In genomic region chr1:200954434-200954833, GRCh38 we compare ENCODE assay signal across 22 cellular contexts. TPM values are rescaled to one million over a fixed set of nuclear protein-coding genes. Genes with fewer than 3 reads are reported as not detected.
DNase-seq lines count a peak whose midpoint lies in the region; ATAC-seq, FAIRE-seq and TF ChIP-seq lines count a peak whose summit lies in the region.
"Had no signal": no experiment of that assay in that cellular context is flagged by ENCODE, and none has a peak within 500 bp of the region (broad histone marks: within the 10 kb centered on the region; RNA-seq: fewer than 3 reads in every experiment).

No MANE protein-coding gene starts in this region.

- H3K27me3 ChIP-seq in endodermal cell (ENCODE audit: control insufficient read depth, insufficient read depth, low read length, poor library complexity, severe bottlenecking) (no peaks in the 10 kb centered on the region), pancreas (no peaks in the 10 kb centered on the region)
- H3K27me3 ChIP-seq: BLaER1 had no signal

- 87 to 94% methylated on average over 3 of the region's 3 CpGs for WGBS in endodermal cell (ENCODE audit: insufficient coverage in 1 of 2, insufficient read length in 1 of 2), 2 experiments
- WGBS in pancreas, 2 donors = 41 to 55% methylated on average over 3 of the region's 3 CpGs

- no peak overlapping the region for H3K9ac ChIP-seq in endodermal cell (ENCODE audit: extremely low read depth, low read length, poor library complexity, severe bottlenecking)
- H3K9ac ChIP-seq: BLaER1 had no signal

- no peak for TF ChIP-seq POLR2A in GM12891 (IDR thresholded peaks at IDR 0.05; ENCODE audit: low read depth, low read length)

- peak; percentile 16 for FAIRE-seq in GM12891 (lab: Jason Lieb, UNC)
- FAIRE-seq in pancreas (lab: Jason Lieb, UNC) = no peak
- FAIRE-seq: A204.1, G401.6, GM19239 had no signal

- peak; percentile 78 to 91 (median 82) for ATAC-seq in pancreas
- ATAC-seq: CD8-positive, alpha-beta T cell; GM23338; HCT116 had no signal

- H3K36me3 ChIP-seq in endodermal cell (ENCODE audit: control insufficient read depth, insufficient read depth, low read length) (no peaks in the 10 kb centered on the region), pancreas (no peaks in the 10 kb centered on the region)
- H3K36me3 ChIP-seq: BLaER1 had no signal

- H3K27ac Mint-ChIP-seq in endodermal cell (no peak overlapping the region), chondrocyte (ENCODE audit: unreplicated experiment) (no peak overlapping the region)
- H3K27ac Mint-ChIP-seq: B cell; CD4-positive, CD25-positive, alpha-beta regulatory T cell; CD8-positive, alpha-beta T cell; GM23338 had no signal

- no peaks in the 10 kb centered on the region for H3K9me3 ChIP-seq in endodermal cell (ENCODE audit: control insufficient read depth, low read length)
- H3K9me3 ChIP-seq in pancreas = no peaks in the 10 kb centered on the region
- H3K9me3 ChIP-seq: BLaER1, Caco-2 had no signal

- no peaks in the 10 kb centered on the region for H3K9me3 Mint-ChIP-seq in endodermal cell
- no peaks in the 10 kb centered on the region for H3K9me3 Mint-ChIP-seq in chondrocyte (ENCODE audit: low read depth)
- H3K9me3 Mint-ChIP-seq: CD4-positive, CD25-positive, alpha-beta regulatory T cell; CD8-positive, alpha-beta T cell; GM23338; H9 had no signal

- H3K36me3 Mint-ChIP-seq in endodermal cell (ENCODE audit: low read depth) = no peaks in the 10 kb centered on the region
- peaks cover 1% of the 10 kb centered on the region for H3K36me3 Mint-ChIP-seq in chondrocyte (ENCODE audit: low read depth)
- H3K36me3 Mint-ChIP-seq: CD4-positive, CD25-positive, alpha-beta regulatory T cell; CD8-positive, alpha-beta T cell had no signal

- intact Hi-C loops in pancreas (cut with DNase I) = no loop called here

- DNase-seq in activated effector memory CD4-positive, alpha-beta T cell treated with anti-CD3 and anti-CD28 coated beads, Interleukin-2, amount 50 U/mL, for 16 hours = peak; percentile 1
- no peak for DNase-seq in activated effector memory CD4-positive, alpha-beta T cell treated with Interleukin-2 at 50 U/mL for 16 hours
- no peak for DNase-seq in GM12891 (ENCODE audit: insufficient read length, low spot score)
- peak; percentile 12 for DNase-seq in endodermal cell
- peak in 1 of 6 donors; percentile 15 for DNase-seq in pancreas
- no peak for DNase-seq in chondrocyte (ENCODE audit: low spot score)
- no peak for DNase-seq in epidermal melanocyte (ENCODE audit: insufficient read length, low spot score)
- DNase-seq: Caco-2; CD4-positive, CD25-positive, alpha-beta regulatory T cell; CD8-positive, alpha-beta T cell; DMS153; DND-41; H9 had no signal

- H3K27ac ChIP-seq in endodermal cell (ENCODE audit: low read depth, low read length) (no peak overlapping the region), pancreas (no peak overlapping the region)
- H3K27ac ChIP-seq: 22Rv1, BLaER1, C4-2B had no signal

- H3K4me3 ChIP-seq in endodermal cell (ENCODE audit: low read length) (no peak overlapping the region), pancreas (no peak overlapping the region)
- H3K4me3 ChIP-seq: BLaER1, GM23338 had no signal

- H3K4me1 Mint-ChIP-seq in endodermal cell = peaks cover 17% of the 10 kb centered on the region
- no peaks in the 10 kb centered on the region for H3K4me1 Mint-ChIP-seq in chondrocyte (ENCODE audit: low read depth)
- H3K4me1 Mint-ChIP-seq: B cell; CD4-positive, CD25-positive, alpha-beta regulatory T cell had no signal

- H3K27me3 Mint-ChIP-seq in endodermal cell (ENCODE audit: insufficient read depth) (no peaks in the 10 kb centered on the region), chondrocyte (ENCODE audit: low read depth) (peaks cover 3% of the 10 kb centered on the region)

- H3K4me3 Mint-ChIP-seq in endodermal cell (no peak overlapping the region), chondrocyte (ENCODE audit: unreplicated experiment) (no peak overlapping the region)
- H3K4me3 Mint-ChIP-seq: B cell; CD4-positive, CD25-positive, alpha-beta regulatory T cell; CD8-positive, alpha-beta T cell; GM23338; H9 had no signal

- H3K4me1 ChIP-seq in endodermal cell (ENCODE audit: control insufficient read depth, insufficient read depth, low read length) (peaks cover 4% of the 10 kb centered on the region), pancreas (no peaks in the 10 kb centered on the region)
- H3K4me1 ChIP-seq: Caco-2 had no signal

- TF ChIP-seq CTCF in endodermal cell (conservative IDR thresholded peaks at IDR 0.05) (no peak), pancreas (IDR thresholded peaks at IDR 0.05) (no peak), chondrocyte (IDR thresholded peaks at IDR 0.05) (no peak)

TF ChIP-seq in GM12891, 5 proteins besides CTCF, POLR2A, EP300 and RAD21:
- TF ChIP-seq TAF1 (IDR thresholded peaks at IDR 0.05; ENCODE audit: low read depth, low read length) (no peak), PAX5 (IDR thresholded peaks at IDR 0.05; ENCODE audit: insufficient read depth, low read length, severe bottlenecking) (no peak), SPI1 (IDR thresholded peaks at IDR 0.05; ENCODE audit: low read depth, low read length) (no peak)

RNA-seq across cellular contexts. Expression of gene INAVA, which starts 59.7 kb away (rescaled TPM):
- 4.5 TPM for polyA plus RNA-seq in GM12891 (2012; ENCODE audit: low read depth, missing spikeins)
- 10 to 100 TPM; 59.5 to 61.5 TPM for total RNA-seq in endodermal cell
- polyA plus RNA-seq in endodermal cell (2013, experiment 1 of 2) = 27.8 TPM
- polyA plus RNA-seq in endodermal cell (2013, experiment 2 of 2) = 26.1 TPM
- 10 to 100 TPM in 4 of 6 donors, 1 to 10 TPM in 2; 5.0 to 26.6 (median 12.9) TPM for total RNA-seq in pancreas
- 10 to 100 TPM; 13.1 to 17.8 TPM for polyA plus RNA-seq in pancreas
- 3.8 to 6.8 TPM (median 5.0 TPM) in 3 replicates for total RNA-seq in chondrocyte
- total RNA-seq: CD4-positive, CD25-positive, alpha-beta regulatory T cell; CD8-positive, alpha-beta T cell had no signal

Comparison
In these comparisons a context has a peak if more than half of its experiments do, and no peak if none do; other contexts are left out.
1. DNase-seq: peak in activated effector memory CD4-positive, alpha-beta T cell treated with anti-CD3 and anti-CD28 coated beads, Interleukin-2, amount 50 U/mL, for 16 hours (single experiment) and endodermal cell (single experiment); none in activated effector memory CD4-positive, alpha-beta T cell treated with Interleukin-2 at 50 U/mL for 16 hours (single experiment), GM12891 (single experiment), chondrocyte (single experiment) and epidermal melanocyte (single experiment).